25 cellular contexts compared by ENCODE assay signal in the genomic region with DNA sequence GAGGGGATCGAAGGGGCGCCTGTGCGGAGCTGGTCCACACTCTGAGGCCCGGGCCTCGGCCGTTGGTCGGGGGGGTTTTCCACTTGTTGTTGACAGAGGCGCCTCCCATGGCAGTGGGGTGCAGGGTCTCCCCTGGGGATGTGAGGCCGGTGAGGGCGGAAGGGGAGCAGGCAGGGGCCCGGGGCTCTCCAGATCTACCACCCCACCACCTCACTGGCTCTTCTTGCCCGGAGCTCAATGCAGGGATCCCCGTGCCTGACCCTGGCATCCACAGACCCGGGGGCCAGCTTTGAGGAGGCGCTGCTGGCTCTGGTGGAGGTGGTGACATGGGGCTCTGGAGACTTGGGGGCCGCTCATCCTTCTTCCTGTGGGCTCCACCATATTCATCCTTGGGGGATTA. TPM values are rescaled to one million over a fixed set of nuclear protein-coding genes. Genes with fewer than 3 reads are reported as not detected.
"Had no signal": no experiment of that assay in that cellular context is flagged by ENCODE, and none has a peak within 500 bp of the region (broad histone marks: within the 10 kb centered on the region; RNA-seq: fewer than 3 reads in every experiment).

No MANE protein-coding gene starts in this region.

- H3K36me3 Mint-ChIP-seq: mesothelial cell of epicardium, naive B cell, natural killer cell, neural progenitor cell had no signal

- H3K4me3 Mint-ChIP-seq: mesothelial cell of epicardium, nephron progenitor cell, neural progenitor cell had no signal

- ATAC-seq: left cardiac atrium; left lobe of liver; left ventricle myocardium superior; lower lobe of right lung; natural killer cell; right lobe of liver; stimulated activated naive CD8-positive, alpha-beta T cell treated with anti-CD3 and anti-CD28 coated beads, Interleukin-15, Interleukin-2, amounts not matched to agents 100 U/mL and 50 U/mL, for 24 hours had no signal

- DNase-seq: hippocampal formation; kidney glomerular epithelial cell; left cardiac atrium; left ventricle myocardium superior; lower lobe of right lung; mammary epithelial cell; mesendoderm; naive B cell; natural killer cell; nephron progenitor cell; ovary; right lobe of liver; stimulated activated CD4-positive, alpha-beta T cell treated with anti-CD3 and anti-CD28 coated beads, Interleukin-12 subunit alpha, Interleukin-12 subunit beta, amount 100 ng/mL, for 4 hours; stimulated activated CD4-positive, alpha-beta T cell treated with anti-CD3 and anti-CD28 coated beads, Interleukin-15, amount 100 ng/mL, for 24 hours; stimulated activated CD4-positive, alpha-beta T cell treated with anti-CD3 and anti-CD28 coated beads, Interleukin-2, amount 100 ng/mL, for 24 hours; stimulated activated CD4-positive, alpha-beta T cell treated with anti-CD3 and anti-CD28 coated beads, Interleukin-4, amount 100 ng/mL, for 1 hour; stimulated activated naive CD8-positive, alpha-beta T cell treated with anti-CD3 and anti-CD28 coated beads, Interleukin-15, Interleukin-2, amounts not matched to agents 100 U/mL and 50 U/mL, for 24 hours; stomach; testis; thyroid gland; transverse colon had no signal

- H3K27ac Mint-ChIP-seq: mesothelial cell of epicardium, nephron progenitor cell, progenitor cell of endocrine pancreas had no signal

- H3K9me3 Mint-ChIP-seq: natural killer cell had no signal

RNA-seq across cellular contexts. Expression of a gene that starts 56.7 kb away (rescaled TPM):
- total RNA-seq: progenitor cell of endocrine pancreas had no signal
